ENCODE assay signal across 1 cellular context in genomic region chr9:136120119-136120393, GRCh38.
TF ChIP-seq lines count a peak whose summit lies in the region.

No MANE protein-coding gene starts in this region.

TF ChIP-seq in IMR-90, 13 proteins besides CTCF, POLR2A, EP300 and RAD21:
- TF ChIP-seq FOS (IDR thresholded peaks at IDR 0.05; ENCODE audit: low read depth, low read length) (no peak), NFE2L2 (IDR thresholded peaks at IDR 0.05; ENCODE audit: low read depth, low read length) (no peak), USF2 (IDR thresholded peaks at IDR 0.05; ENCODE audit: low read depth, low read length) (no peak), RCOR1 (IDR thresholded peaks at IDR 0.05; ENCODE audit: insufficient replicate concordance, low read length) (no peak), BHLHE40 (IDR thresholded peaks at IDR 0.05; ENCODE audit: low read depth, low read length) (no peak), RFX5 (IDR thresholded peaks at IDR 0.05; ENCODE audit: low read depth, low read length) (no peak), SMC3 (IDR thresholded peaks at IDR 0.05; ENCODE audit: low read depth, low read length) (no peak), CEBPB (IDR thresholded peaks at IDR 0.05; ENCODE audit: low read depth, low read length) (no peak), ELK1 (IDR thresholded peaks at IDR 0.05; ENCODE audit: borderline replicate concordance, low read depth, low read length) (no peak)
